ENCODE assay signal across 8 cellular contexts in the genomic region with DNA sequence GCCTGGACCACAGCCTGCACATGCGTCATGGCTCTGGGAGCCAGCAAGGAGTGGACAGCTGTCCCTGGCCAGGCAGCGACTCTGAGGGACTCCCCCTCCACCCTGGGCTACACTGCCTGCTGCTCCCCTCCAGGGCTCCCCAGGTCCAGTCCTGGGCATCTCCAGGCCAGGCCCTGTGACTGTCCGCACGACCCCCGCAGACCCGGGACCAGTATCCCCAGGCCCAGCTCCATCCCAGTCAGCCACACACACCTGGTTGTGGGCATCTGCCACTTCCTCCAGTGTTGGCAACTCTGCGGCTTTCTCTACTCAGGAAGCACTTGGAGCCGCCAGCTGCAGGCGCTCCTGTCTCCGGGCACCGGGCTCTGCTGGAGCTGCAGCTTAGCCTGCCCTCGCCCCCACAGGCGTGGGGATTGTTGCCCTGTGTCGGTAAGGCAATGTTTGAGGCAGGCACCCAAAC. TPM values are rescaled to one million over a fixed set of nuclear protein-coding genes. Genes with fewer than 3 reads are reported as not detected.
DNase-seq lines count a peak whose midpoint lies in the region; ATAC-seq lines count a peak whose summit lies in the region.

No MANE protein-coding gene starts in this region.

- H3K4me1 Mint-ChIP-seq in immature natural killer cell, result peaks cover 11 to 34% of the 10 kb centered on the region in 2 donors
- peaks cover 40% of the 10 kb centered on the region for H3K4me1 Mint-ChIP-seq in stimulated activated naive CD8-positive, alpha-beta T cell treated with anti-CD3 and anti-CD28 coated beads, Interleukin-15, amount 100 ng/mL, for 72 hours

- H3K27ac Mint-ChIP-seq in immature natural killer cell, result peak overlapping the region in 5 of 6 donors; percentile 40 to 84 (median 49)
- H3K27ac Mint-ChIP-seq in stimulated activated naive CD8-positive, alpha-beta T cell treated with anti-CD3 and anti-CD28 coated beads, Interleukin-15, amount 100 ng/mL, for 72 hours, result peak overlapping the region; percentile 57 to 96

- H3K36me3 ChIP-seq in HUES6 (ENCODE audit: control insufficient read depth, insufficient read depth, low read length) (peaks cover 12% of the 10 kb centered on the region), adipocyte (ENCODE audit: control insufficient read depth, insufficient read depth, low read length, severe bottlenecking) (no peaks in the 10 kb centered on the region)

- H3K4me1 ChIP-seq in HUES6 (ENCODE audit: control insufficient read depth, insufficient read depth, low read length) (peaks cover 16% of the 10 kb centered on the region; the same call in 1 of the 2 replicates), adipocyte (ENCODE audit: control insufficient read depth, insufficient read depth, low read length) (peaks cover 14% of the 10 kb centered on the region)

- H3K4me3 ChIP-seq in HUES6 (ENCODE audit: low read depth, low read length), result peak overlapping the region; percentile 66
- H3K4me3 ChIP-seq in adipocyte (ENCODE audit: low read length), result peak overlapping the region; percentile 85

- H3K9ac ChIP-seq in HUES6 (ENCODE audit: low read length) (peak overlapping the region; percentile 74), adipocyte (ENCODE audit: low read length) (peak overlapping the region; percentile 57)

- peak overlapping the region; percentile 59 to 86 (median 85) for H3K4me3 Mint-ChIP-seq in immature natural killer cell
- peak overlapping the region; percentile 88 to 93 for H3K4me3 Mint-ChIP-seq in stimulated activated naive CD8-positive, alpha-beta T cell treated with anti-CD3 and anti-CD28 coated beads, Interleukin-15, amount 100 ng/mL, for 72 hours

- H3K9me3 ChIP-seq in HUES6 (ENCODE audit: control insufficient read depth, insufficient read depth, low read depth, low read length), result no peaks in the 10 kb centered on the region
- H3K9me3 ChIP-seq in adipocyte (ENCODE audit: control insufficient read depth, low read length), result no peaks in the 10 kb centered on the region

- H3K27me3 ChIP-seq in HUES6 (ENCODE audit: control insufficient read depth, insufficient read depth, low read length) (no peaks in the 10 kb centered on the region), adipocyte (replicated peaks; ENCODE audit: control insufficient read depth, insufficient read depth, low read length) (no peaks in the 10 kb centered on the region)

- peak overlapping the region; percentile 72 for H3K27ac ChIP-seq in HUES6 (ENCODE audit: low read depth, low read length)

- peaks cover 0 to 3% (median 0%) of the 10 kb centered on the region in 3 donors for H3K36me3 Mint-ChIP-seq in immature natural killer cell

- ATAC-seq in stimulated activated naive CD8-positive, alpha-beta T cell treated with anti-CD3 and anti-CD28 coated beads, Interleukin-15, amount 100 ng/mL, for 72 hours, result no peak
- ATAC-seq in HG02970 (IDR thresholded peaks at IDR 0.05; ENCODE audit: low FRiP score, unreplicated experiment), result no peak
- ATAC-seq in HG03442 (IDR thresholded peaks at IDR 0.05; ENCODE audit: unreplicated experiment), result no peak

- no peaks in the 10 kb centered on the region for H3K9me3 Mint-ChIP-seq in immature natural killer cell
- H3K9me3 Mint-ChIP-seq in stimulated activated naive CD8-positive, alpha-beta T cell treated with anti-CD3 and anti-CD28 coated beads, Interleukin-15, amount 100 ng/mL, for 72 hours, result no peaks in the 10 kb centered on the region

- peaks cover 0 to 5% (median 5%) of the 10 kb centered on the region in 3 donors for H3K27me3 Mint-ChIP-seq in immature natural killer cell (ENCODE audit: low read depth in 3 of 3)
- H3K27me3 Mint-ChIP-seq in stimulated activated naive CD8-positive, alpha-beta T cell treated with anti-CD3 and anti-CD28 coated beads, Interleukin-15, amount 100 ng/mL, for 72 hours, result no peaks in the 10 kb centered on the region

- DNase-seq in adipocyte (ENCODE audit: low read depth) (peak; percentile 87), immature natural killer cell (no peak), cortex of kidney (lab: John Stamatoyannopoulos, UW) (no peak)
- DNase-seq in stimulated activated naive CD8-positive, alpha-beta T cell treated with anti-CD3 and anti-CD28 coated beads, Interleukin-15, amount 100 ng/mL, for 72 hours, result no peak
- no peak for DNase-seq in activated CD4-positive, CD25-positive, alpha-beta regulatory T cell (lab: John Stamatoyannopoulos, UW)

RNA-seq across cellular contexts. Expression of a gene that starts 2.4 kb away (rescaled TPM):
- 1 to 10 TPM in 1 of 3 donors, under 1 TPM in 1, not detected in 1; 0.36 to 1.2 TPM for polyA plus RNA-seq in immature natural killer cell

RNA-seq across cellular contexts. Expression of a gene that starts 32.2 kb away (rescaled TPM):
- polyA plus RNA-seq in immature natural killer cell, result 10 to 100 TPM in 1 of 3 donors, 1 to 10 TPM in 2; 4.4 to 14.5 (median 6.2) TPM

RNA-seq across cellular contexts. Expression of a gene that starts 52.9 kb away (rescaled TPM):
- 1 to 10 TPM in 1 of 3 donors, under 1 TPM in 2; 0.05 to 4.1 (median 0.74) TPM for polyA plus RNA-seq in immature natural killer cell
